8 cellular contexts compared by ENCODE assay signal in the genomic region with DNA sequence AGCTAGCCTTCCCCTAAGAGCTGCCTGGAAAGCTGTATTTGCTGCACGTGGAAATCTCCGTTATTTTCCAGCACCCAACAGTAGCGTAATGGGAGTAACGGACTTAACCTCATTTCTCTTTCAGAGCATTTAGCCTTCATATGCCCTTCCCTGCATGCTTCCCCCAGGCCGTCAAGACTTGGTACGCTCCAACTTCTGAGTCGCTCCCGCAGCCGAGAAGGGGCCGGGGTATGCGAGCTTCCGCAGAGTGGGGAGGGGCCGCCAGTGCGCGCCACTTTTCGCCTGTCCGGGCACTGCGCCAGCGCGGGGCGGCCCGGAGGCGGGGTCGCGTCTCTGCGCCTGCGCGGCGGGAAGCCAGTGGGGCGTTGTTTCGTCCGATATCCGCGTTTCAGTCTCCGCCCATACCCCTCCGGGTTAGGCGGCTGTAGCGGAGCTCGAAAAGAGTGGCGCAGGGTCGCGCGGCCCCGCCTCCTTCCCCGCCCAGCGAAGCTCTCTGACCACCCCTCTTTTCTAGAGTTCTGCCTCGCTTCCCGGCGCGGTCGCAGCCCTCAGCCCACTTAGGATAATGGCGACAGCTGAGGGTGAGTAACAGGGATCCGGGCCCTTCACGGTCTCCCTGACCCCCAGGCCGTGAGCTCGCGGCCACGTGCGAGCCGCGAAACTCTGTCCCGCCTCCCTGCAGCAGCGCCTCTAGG. TPM values are rescaled to one million over a fixed set of nuclear protein-coding genes. Genes with fewer than 3 reads are reported as not detected.
A peak's percentile ranks its signal among the peaks of the same experiment; 100 is the strongest.
DNase-seq lines count a peak whose midpoint lies in the region; ATAC-seq and TF ChIP-seq lines count a peak whose summit lies in the region.

A gene with protein sequence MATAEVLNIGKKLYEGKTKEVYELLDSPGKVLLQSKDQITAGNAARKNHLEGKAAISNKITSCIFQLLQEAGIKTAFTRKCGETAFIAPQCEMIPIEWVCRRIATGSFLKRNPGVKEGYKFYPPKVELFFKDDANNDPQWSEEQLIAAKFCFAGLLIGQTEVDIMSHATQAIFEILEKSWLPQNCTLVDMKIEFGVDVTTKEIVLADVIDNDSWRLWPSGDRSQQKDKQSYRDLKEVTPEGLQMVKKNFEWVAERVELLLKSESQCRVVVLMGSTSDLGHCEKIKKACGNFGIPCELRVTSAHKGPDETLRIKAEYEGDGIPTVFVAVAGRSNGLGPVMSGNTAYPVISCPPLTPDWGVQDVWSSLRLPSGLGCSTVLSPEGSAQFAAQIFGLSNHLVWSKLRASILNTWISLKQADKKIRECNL (plus strand): TSS at position 513 of the 695 bp plus-strand sequence. CDS start 53 bp downstream, at position 566.

- H3K9me3 ChIP-seq in heart left ventricle (no peaks in the 10 kb centered on the region), upper lobe of left lung (no peaks in the 10 kb centered on the region)

- TF ChIP-seq POLR2A in heart left ventricle (IDR thresholded peaks at IDR 0.05) (peak in 1 of 2 donors; percentile 35), upper lobe of left lung (IDR thresholded peaks at IDR 0.05) (peak in 2 of 4 donors; percentile 53 to 54)

- intact Hi-C loops in heart left ventricle (cut with DNase I) (loop anchor here in 4 of 10 donors (1.0 to 5.0 kb wide), 6 partner anchors 25 to 49 kb away; a partner anchor contains a TSS), posterior cingulate gyrus (cut with DNase I) (loop anchor here (1.0 to 10.0 kb wide), 3 partner anchors 49 to 539 kb away; a partner anchor contains a TSS)

- no peak for TF ChIP-seq EP300 in upper lobe of left lung (IDR thresholded peaks at IDR 0.05)

- 0 to 1% (median 0%) methylated on average over 55 to 63 of the region's 63 CpGs for WGBS in adipose tissue, 3 donors
- 0 to 1% (median 0%) methylated on average over 44 to 63 of the region's 63 CpGs for WGBS in heart left ventricle, 4 donors
- 1 to 2% methylated on average over 11 to 45 of the region's 63 CpGs for WGBS in upper lobe of left lung, 2 donors

- H3K4me3 ChIP-seq in GM12875 (ENCODE audit: low read depth, low read length) (peak within 1 kb of the TSS; percentile 86), heart left ventricle (peak within 1 kb of the TSS; percentile 55 to 85 (median 74)), upper lobe of left lung (peak within 1 kb of the TSS; percentile 44 to 87 (median 80))

- H3K4me1 ChIP-seq in heart left ventricle (peaks cover 0 to 22% (median 14%) of the 10 kb centered on the region in 12 donors), upper lobe of left lung (peaks cover 5 to 30% (median 14%) of the 10 kb centered on the region in 4 donors)

- TF ChIP-seq CTCF in GM12875 (IDR thresholded peaks at IDR 0.05; ENCODE audit: borderline replicate concordance, insufficient read depth, low read depth, low read length) (no peak), heart left ventricle (IDR thresholded peaks at IDR 0.05) (peak in 2 of 12 donors; percentile 10 to 23), upper lobe of left lung (IDR thresholded peaks at IDR 0.05) (no peak)

- DNase-seq in NCI-H1436 (lab: John Stamatoyannopoulos, UW) (peak; percentile 93), T follicular helper cell (ENCODE audit: low read depth) (peak; percentile 93), heart left ventricle (peak; percentile 93 to 97 (median 95)), posterior cingulate gyrus (peak; percentile 86 to 98 (median 90)), upper lobe of left lung (peak; percentile 93 to 99)

- H3K27me3 ChIP-seq in heart left ventricle: no peaks in the 10 kb centered on the region
- H3K27me3 ChIP-seq in upper lobe of left lung: no peaks in the 10 kb centered on the region

- peak; percentile 74 for ATAC-seq in HG02798 (IDR thresholded peaks at IDR 0.05; ENCODE audit: poor library complexity, unreplicated experiment)
- peak; percentile 86 to 94 (median 91) for ATAC-seq in heart left ventricle
- peak; percentile 93 to 95 for ATAC-seq in upper lobe of left lung (ENCODE audit: low FRiP score in 2 of 2)

- no peaks in the 10 kb centered on the region for H3K36me3 ChIP-seq in heart left ventricle
- H3K36me3 ChIP-seq in upper lobe of left lung: no peaks in the 10 kb centered on the region

- H3K27ac ChIP-seq in adipose tissue (ENCODE audit: low read depth, low read length) (peak within 1 kb of the TSS; percentile 85), heart left ventricle (peak within 1 kb of the TSS; percentile 66 to 99 (median 93)), upper lobe of left lung (peak within 1 kb of the TSS; percentile 85 to 94 (median 90))

RNA-seq across cellular contexts. Expression of the gene that starts here (rescaled TPM):
- polyA plus RNA-seq in adipose tissue (10 to 100 TPM; 17.1 to 31.9 (median 23.7) TPM), heart left ventricle (10 to 100 TPM; 20.4 to 55.5 TPM)
- total RNA-seq in heart left ventricle (10 to 100 TPM; 11.8 to 32.2 (median 26.5) TPM), upper lobe of left lung (10 to 100 TPM in 5 of 6 donors, 1 to 10 TPM in 1; 7.4 to 33.5 (median 22.1) TPM)

Comparison
In these comparisons a context has a peak if more than half of its experiments do, and no peak if none do; other contexts are left out.
1. Peak in every context shown above with its lines: DNase-seq, ATAC-seq, H3K4me3 ChIP-seq and H3K27ac ChIP-seq.